In genomic region chr2:73069041-73069854, GRCh38 we compare ENCODE assay signal across 8 cellular contexts. TPM values are rescaled to one million over a fixed set of nuclear protein-coding genes. Genes with fewer than 3 reads are reported as not detected.
DNase-seq lines count a peak whose midpoint lies in the region; ATAC-seq and TF ChIP-seq lines count a peak whose summit lies in the region.

No MANE protein-coding gene starts in this region.

- no TSS peak for BruUV-seq in Caco-2 (replicated peaks; lab: Mats Ljungman, UMichigan)

- H3K4me1 ChIP-seq in Caco-2, result 0 out of 2 replicates have a peak, but pooled peaks cover 6% of the 10 kb centered on the region
- H3K4me1 ChIP-seq in NT2/D1 (ENCODE audit: insufficient read depth, insufficient read length), result peaks cover 6% of the 10 kb centered on the region
- peaks cover 22% of the 10 kb centered on the region for H3K4me1 ChIP-seq in neuron (ENCODE audit: insufficient read depth, low read length)

- no peak for DNase-seq in Caco-2
- DNase-seq in NT2/D1 (ENCODE audit: low read depth, low spot score), result no peak
- DNase-seq in stimulated activated CD4-positive, alpha-beta T cell treated with anti-CD3 and anti-CD28 coated beads, Interleukin-4, amount 100 ng/mL, for 4 hours, result no peak
- DNase-seq in NCI-H2171 treated with DMSO at 0.1 percent for 48 hours (lab: John Stamatoyannopoulos, UW), result no peak

- ATAC-seq in HG03565 (IDR thresholded peaks at IDR 0.05; ENCODE audit: unreplicated experiment), result no peak
- no peak for ATAC-seq in HG02623 (IDR thresholded peaks at IDR 0.05; ENCODE audit: unreplicated experiment)

- no peak overlapping the region for H2AFZ ChIP-seq in neuron (ENCODE audit: low read depth, low read length)

- peak overlapping the region; percentile 60 for H3K27ac Mint-ChIP-seq in Caco-2 (ENCODE audit: unreplicated experiment)

- no peaks in the 10 kb centered on the region for H3K9me3 ChIP-seq in Caco-2
- H3K9me3 ChIP-seq in NT2/D1 (ENCODE audit: insufficient read depth, low read length), result no peaks in the 10 kb centered on the region
- no peaks in the 10 kb centered on the region for H3K9me3 ChIP-seq in neuron (ENCODE audit: low read length)

- H3K27me3 ChIP-seq in Caco-2 (replicated peaks; ENCODE audit: control insufficient read depth, insufficient read depth, low read length), result no peaks in the 10 kb centered on the region
- peaks cover 2% of the 10 kb centered on the region for H3K27me3 ChIP-seq in NT2/D1 (ENCODE audit: insufficient read depth, insufficient read length)
- no peaks in the 10 kb centered on the region for H3K27me3 ChIP-seq in neuron (ENCODE audit: insufficient read depth, low read length)

- POLR2A ChIA-PET in Caco-2 (lab: Charles Lee), result no interaction called here

- H3K9ac ChIP-seq in NT2/D1 (ENCODE audit: insufficient read length, low read depth), result peak overlapping the region; percentile 92

- peak overlapping the region; percentile 65 for H3K27ac ChIP-seq in cingulate gyrus (ENCODE audit: low read depth, low read length)

- H3K4me3 ChIP-seq in Caco-2 (ENCODE audit: low read depth, low read length) (no peak overlapping the region), NT2/D1 (ENCODE audit: insufficient read length, low read depth) (peak overlapping the region; percentile 93), neuron (ENCODE audit: low read length) (peak overlapping the region; percentile 80)

- H3K9me3 Mint-ChIP-seq in Caco-2 (ENCODE audit: unreplicated experiment), result no peaks in the 10 kb centered on the region

- TF ChIP-seq CTCF in Caco-2 (IDR thresholded peaks at IDR 0.05; ENCODE audit: insufficient read depth in 1 of 2, low read depth in 1 of 2, low read length in 1 of 2, severe bottlenecking in 1 of 2, unreplicated experiment in 1 of 2), result no peak

- peaks cover 22% of the 10 kb centered on the region for H3K36me3 Mint-ChIP-seq in Caco-2 (ENCODE audit: insufficient read depth, unreplicated experiment)

- no peaks in the 10 kb centered on the region for H3K27me3 Mint-ChIP-seq in Caco-2 (ENCODE audit: insufficient read depth, unreplicated experiment)

- H3K36me3 ChIP-seq in Caco-2 (ENCODE audit: control insufficient read depth, insufficient read depth, low read length), result no peaks in the 10 kb centered on the region
- peaks cover 29% of the 10 kb centered on the region for H3K36me3 ChIP-seq in NT2/D1 (ENCODE audit: insufficient read depth, insufficient read length, low read length)
- H3K36me3 ChIP-seq in neuron (ENCODE audit: insufficient read depth, low read length), result no peaks in the 10 kb centered on the region

- peaks cover 18% of the 10 kb centered on the region for H3K4me1 Mint-ChIP-seq in Caco-2 (ENCODE audit: low read depth, unreplicated experiment)

- CTCF ChIA-PET in Caco-2 (lab: Charles Lee), result interaction anchor here (1.4 kb wide), 1 partner anchor 16 kb away, joined by 3 read pairs; no protein-coding TSS in a partner anchor

- intact Hi-C loops in Caco-2 (cut with micrococcal nuclease; ENCODE audit: unreplicated experiment), result no loop called here

- peak overlapping the region; percentile 78 for H3K4me3 Mint-ChIP-seq in Caco-2 (ENCODE audit: unreplicated experiment)

RNA-seq across cellular contexts. Expression of gene SFXN5, which starts 2.3 kb away (rescaled TPM):
- total RNA-seq in Caco-2 (2022), result 26.8 and 31.3 TPM in 2 replicates

RNA-seq across cellular contexts. Expression of gene RAB11FIP5, which starts 43.5 kb away (rescaled TPM):
- 17.3 and 17.4 TPM in 2 replicates for total RNA-seq in Caco-2 (2022)
